Comparison of ENCODE assay signal across 28 cellular contexts in genomic region chr4:163228648-163229047, GRCh38.
"Had no signal": no experiment of that assay in that cellular context is flagged by ENCODE, and none has a peak within 500 bp of the region (broad histone marks: within the 10 kb centered on the region; RNA-seq: fewer than 3 reads in every experiment).

No MANE protein-coding gene starts in this region.

- H3K4me1 Mint-ChIP-seq: stimulated activated effector memory CD8-positive, alpha-beta T cell treated with anti-CD3 and anti-CD28 coated beads, Interleukin-12 subunit alpha, Interleukin-12 subunit beta, amount 100 ng/mL, for 72 hours; stimulated activated memory B cell treated with anti-CD40 and anti-IgM and Interleukin-4, amounts not matched to agents 10 μg/mL and 1 μg/mL and 100 μg/mL, for 72 hours; stimulated activated naive B cell treated with anti-CD40 and anti-IgM and Interleukin-4, amounts not matched to agents 10 μg/mL and 1 μg/mL and 100 μg/mL, for 72 hours; stimulated activated naive CD8-positive, alpha-beta T cell treated with anti-CD3 and anti-CD28 coated beads, Interleukin-15, amount 100 ng/mL, for 72 hours had no signal

- H3K4me3 Mint-ChIP-seq: stimulated activated effector memory CD8-positive, alpha-beta T cell treated with anti-CD3 and anti-CD28 coated beads, Interleukin-12 subunit alpha, Interleukin-12 subunit beta, amount 100 ng/mL, for 72 hours; stimulated activated memory B cell treated with anti-CD40 and anti-IgM and Interleukin-4, amounts not matched to agents 10 μg/mL and 1 μg/mL and 100 μg/mL, for 72 hours; stimulated activated naive B cell treated with anti-CD40 and anti-IgM and Interleukin-4, amounts not matched to agents 10 μg/mL and 1 μg/mL and 100 μg/mL, for 72 hours; stimulated activated naive CD8-positive, alpha-beta T cell treated with anti-CD3 and anti-CD28 coated beads, Interleukin-15, amount 100 ng/mL, for 72 hours; stimulated activated naive CD8-positive, alpha-beta T cell treated with anti-CD3 and anti-CD28 coated beads, Interleukin-15, Interleukin-2, amounts not matched to agents 100 ng/mL and 50 ng/mL, for 24 hours; type B pancreatic cell had no signal

- H3K4me1 ChIP-seq: stomach, suprapubic skin, thyroid gland, tibial artery, tibial nerve, transverse colon, upper lobe of left lung, upper lobe of right lung, uterus, vagina had no signal

- H3K36me3 Mint-ChIP-seq: stimulated activated effector memory CD8-positive, alpha-beta T cell treated with anti-CD3 and anti-CD28 coated beads, Interleukin-12 subunit alpha, Interleukin-12 subunit beta, amount 100 ng/mL, for 72 hours; stimulated activated memory B cell treated with anti-CD40 and anti-IgM and Interleukin-4, amounts not matched to agents 10 μg/mL and 1 μg/mL and 100 μg/mL, for 72 hours; stimulated activated naive B cell treated with anti-CD40 and anti-IgM and Interleukin-4, amounts not matched to agents 10 μg/mL and 1 μg/mL and 100 μg/mL, for 72 hours; type B pancreatic cell had no signal

- H3K9me3 Mint-ChIP-seq: type B pancreatic cell had no signal

- H3K27me3 ChIP-seq: stomach, suprapubic skin, thyroid gland, tibial artery, tibial nerve, transverse colon, upper lobe of left lung, upper lobe of right lung, uterus, vagina had no signal

- H3K9me3 ChIP-seq: suprapubic skin, thoracic aorta, thyroid gland, transverse colon, upper lobe of left lung, upper lobe of right lung, vagina had no signal

- ATAC-seq: stimulated activated effector memory CD8-positive, alpha-beta T cell treated with anti-CD3 and anti-CD28 coated beads, Interleukin-12 subunit alpha, Interleukin-12 subunit beta, amount 100 ng/mL, for 72 hours; stimulated activated memory B cell treated with anti-CD40 and anti-IgM and Interleukin-4, amounts not matched to agents 10 μg/mL and 1 μg/mL and 100 μg/mL, for 72 hours; stimulated activated naive B cell treated with anti-CD40 and anti-IgM and Interleukin-4, amounts not matched to agents 10 μg/mL and 1 μg/mL and 100 μg/mL, for 72 hours; stimulated activated naive CD8-positive, alpha-beta T cell treated with anti-CD3 and anti-CD28 coated beads, Interleukin-15, amount 100 ng/mL, for 72 hours; stimulated activated naive CD8-positive, alpha-beta T cell treated with anti-CD3 and anti-CD28 coated beads, Interleukin-15, Interleukin-2, amounts not matched to agents 100 U/mL and 50 U/mL, for 24 hours; upper lobe of right lung had no signal

- H3K36me3 ChIP-seq: stomach, suprapubic skin, thoracic aorta, thyroid gland, tibial artery, tibial nerve, transverse colon, upper lobe of left lung, upper lobe of right lung, uterus, vagina had no signal

- DNase-seq: stimulated activated CD4-positive, alpha-beta T cell treated with anti-CD3 and anti-CD28 coated beads, Interleukin-2, amount 100 ng/mL, for 48 hours; stimulated activated CD4-positive, alpha-beta T cell treated with anti-CD3 and anti-CD28 coated beads, Interleukin-4, amount 100 ng/mL, for 1 hour; stimulated activated CD4-positive, alpha-beta T cell treated with anti-CD3 and anti-CD28 coated beads, Interleukin-4, amount 100 ng/mL, for 24 hours; stimulated activated CD4-positive, alpha-beta T cell treated with anti-CD3 and anti-CD28 coated beads, Interleukin-4, amount 100 ng/mL, for 4 hours; stimulated activated CD8-positive, alpha-beta memory T cell treated with anti-CD3 and anti-CD28 coated beads, Interleukin-4, amount 100 ng/mL, for 48 hours; stimulated activated naive B cell treated with anti-CD40 and anti-IgM and Interleukin-4, amounts not matched to agents 10 μg/mL and 1 μg/mL and 100 μg/mL, for 72 hours; stimulated activated naive CD4-positive, alpha-beta T cell; stimulated activated naive CD4-positive, alpha-beta T cell treated with Interleukin-2 at 50 U/mL for 16 hours; stimulated activated naive CD8-positive, alpha-beta T cell treated with anti-CD3 and anti-CD28 coated beads, Interleukin-15, amount 100 ng/mL, for 72 hours; stimulated activated naive CD8-positive, alpha-beta T cell treated with anti-CD3 and anti-CD28 coated beads, Interleukin-15, Interleukin-2, amounts not matched to agents 100 U/mL and 50 U/mL, for 24 hours; stomach; substantia nigra; thyroid gland; tibial artery; transverse colon; trophoblast cell; upper lobe of left lung; upper lobe of right lung; uterus had no signal

- H3K27ac ChIP-seq: stomach, suprapubic skin, thoracic aorta, thyroid gland, tibial artery, tibial nerve, transverse colon, upper lobe of left lung, upper lobe of right lung, uterus, vagina had no signal

- FAIRE-seq: urothelium cell line had no signal

- H3K4me3 ChIP-seq: stomach, suprapubic skin, thoracic aorta, thyroid gland, tibial artery, tibial nerve, transverse colon, upper lobe of left lung, upper lobe of right lung, uterus, vagina had no signal

- H3K27ac Mint-ChIP-seq: stimulated activated effector memory CD8-positive, alpha-beta T cell treated with anti-CD3 and anti-CD28 coated beads, Interleukin-12 subunit alpha, Interleukin-12 subunit beta, amount 100 ng/mL, for 72 hours; stimulated activated memory B cell treated with anti-CD40 and anti-IgM and Interleukin-4, amounts not matched to agents 10 μg/mL and 1 μg/mL and 100 μg/mL, for 72 hours; stimulated activated naive B cell treated with anti-CD40 and anti-IgM and Interleukin-4, amounts not matched to agents 10 μg/mL and 1 μg/mL and 100 μg/mL, for 72 hours; stimulated activated naive CD8-positive, alpha-beta T cell treated with anti-CD3 and anti-CD28 coated beads, Interleukin-15, amount 100 ng/mL, for 72 hours; stimulated activated naive CD8-positive, alpha-beta T cell treated with anti-CD3 and anti-CD28 coated beads, Interleukin-15, Interleukin-2, amounts not matched to agents 100 ng/mL and 50 ng/mL, for 24 hours; type B pancreatic cell had no signal

- H3K27me3 Mint-ChIP-seq: stimulated activated memory B cell treated with anti-CD40 and anti-IgM and Interleukin-4, amounts not matched to agents 10 μg/mL and 1 μg/mL and 100 μg/mL, for 72 hours; stimulated activated naive B cell treated with anti-CD40 and anti-IgM and Interleukin-4, amounts not matched to agents 10 μg/mL and 1 μg/mL and 100 μg/mL, for 72 hours; stimulated activated naive CD8-positive, alpha-beta T cell treated with anti-CD3 and anti-CD28 coated beads, Interleukin-15, amount 100 ng/mL, for 72 hours; type B pancreatic cell had no signal
